In genomic region chr1:224114787-224115175, GRCh38 we compare ENCODE assay signal across 1 cellular context.
TF ChIP-seq lines count a peak whose summit lies in the region.

No MANE protein-coding gene starts in this region.

TF ChIP-seq in A549, 52 proteins besides CTCF, POLR2A, EP300 and RAD21 (continued from another document):
- no peak for TF ChIP-seq ZC3H11A (IDR thresholded peaks at IDR 0.05)
- TF ChIP-seq MYC (IDR thresholded peaks at IDR 0.05; ENCODE audit: borderline replicate concordance, low read length) = no peak
- no peak for TF ChIP-seq POLR2AphosphoS2 (conservative IDR thresholded peaks at IDR 0.05; ENCODE audit: low read length)
- no peak for TF ChIP-seq GATA3 (IDR thresholded peaks at IDR 0.05; ENCODE audit: borderline replicate concordance)
